25 cellular contexts compared by ENCODE assay signal in genomic region chr6:162408805-162409535, GRCh38.
"Had no signal": no experiment of that assay in that cellular context is flagged by ENCODE, and none has a peak within 500 bp of the region (broad histone marks: within the 10 kb centered on the region; RNA-seq: fewer than 3 reads in every experiment).

No MANE protein-coding gene starts in this region.

- H3K4me3 Mint-ChIP-seq: immature natural killer cell; naive thymus-derived CD8-positive, alpha-beta T cell; stimulated activated memory B cell treated with anti-CD40 and anti-IgM and Interleukin-4, amounts not matched to agents 10 μg/mL and 1 μg/mL and 100 μg/mL, for 72 hours; stimulated activated naive CD8-positive, alpha-beta T cell treated with anti-CD3 and anti-CD28 coated beads, Interleukin-15, Interleukin-2, amounts not matched to agents 100 ng/mL and 50 ng/mL, for 24 hours had no signal

- H3K9me3 Mint-ChIP-seq: stimulated activated memory B cell treated with anti-CD40 and anti-IgM and Interleukin-4, amounts not matched to agents 10 μg/mL and 1 μg/mL and 100 μg/mL, for 72 hours; stimulated activated naive CD8-positive, alpha-beta T cell treated with anti-CD3 and anti-CD28 coated beads, Interleukin-15, Interleukin-2, amounts not matched to agents 100 ng/mL and 50 ng/mL, for 24 hours had no signal

- H3K27ac ChIP-seq: coronary artery, heart left ventricle, parathyroid adenoma, psoas muscle, spleen, tibial artery, upper lobe of left lung, uterus had no signal

- H3K27me3 Mint-ChIP-seq: naive thymus-derived CD8-positive, alpha-beta T cell; stimulated activated memory B cell treated with anti-CD40 and anti-IgM and Interleukin-4, amounts not matched to agents 10 μg/mL and 1 μg/mL and 100 μg/mL, for 72 hours; stimulated activated naive CD8-positive, alpha-beta T cell treated with anti-CD3 and anti-CD28 coated beads, Interleukin-15, Interleukin-2, amounts not matched to agents 100 ng/mL and 50 ng/mL, for 24 hours had no signal

- H3K79me2 ChIP-seq: parathyroid adenoma had no signal

- H3K4me1 ChIP-seq: heart left ventricle, parathyroid adenoma, psoas muscle, spleen, upper lobe of left lung, uterus had no signal

- H3K9ac ChIP-seq: parathyroid adenoma had no signal

- H3K4me3 ChIP-seq: coronary artery, heart left ventricle, mucosa of descending colon, psoas muscle, spleen, tibial artery, upper lobe of left lung, uterus had no signal

- H3K27me3 ChIP-seq: heart left ventricle, spleen, tibial artery, upper lobe of left lung, uterus had no signal

- H3K4me1 Mint-ChIP-seq: immature natural killer cell; stimulated activated memory B cell treated with anti-CD40 and anti-IgM and Interleukin-4, amounts not matched to agents 10 μg/mL and 1 μg/mL and 100 μg/mL, for 72 hours had no signal

- H3K36me3 Mint-ChIP-seq: immature natural killer cell; stimulated activated memory B cell treated with anti-CD40 and anti-IgM and Interleukin-4, amounts not matched to agents 10 μg/mL and 1 μg/mL and 100 μg/mL, for 72 hours had no signal

- H3K9me3 ChIP-seq: heart left ventricle, mucosa of descending colon, psoas muscle, tibial artery, upper lobe of left lung, uterus had no signal

- H3K36me3 ChIP-seq: heart left ventricle, spleen, tibial artery, upper lobe of left lung, uterus had no signal

- H2AFZ ChIP-seq: parathyroid adenoma had no signal

- DNase-seq: effector CD8-positive, alpha-beta T cell; heart left ventricle; hippocampal formation; immature natural killer cell; kidney; left cardiac atrium; mammary epithelial cell; mucosa of descending colon; naive thymus-derived CD8-positive, alpha-beta T cell; occipital lobe; psoas muscle; retina; spleen; stimulated activated CD4-positive, alpha-beta T cell treated with anti-CD3 and anti-CD28 coated beads, Interleukin-15, amount 100 ng/mL, for 24 hours; stimulated activated CD4-positive, alpha-beta T cell treated with anti-CD3 and anti-CD28 coated beads, Interleukin-1b, Interleukin-23, amount 100 ng/mL, for 48 hours; stimulated activated CD4-positive, alpha-beta T cell treated with anti-CD3 and anti-CD28 coated beads, Interleukin-4, amount 100 ng/mL, for 24 hours; tibial artery; upper lobe of left lung; uterus had no signal

- ATAC-seq: esophagus mucosa; heart left ventricle; left cardiac atrium; mucosa of descending colon; naive thymus-derived CD8-positive, alpha-beta T cell; psoas muscle; sciatic nerve; stimulated activated memory B cell treated with anti-CD40 and anti-IgM and Interleukin-4, amounts not matched to agents 10 μg/mL and 1 μg/mL and 100 μg/mL, for 72 hours had no signal

- H3K27ac Mint-ChIP-seq: immature natural killer cell; naive thymus-derived CD8-positive, alpha-beta T cell; stimulated activated memory B cell treated with anti-CD40 and anti-IgM and Interleukin-4, amounts not matched to agents 10 μg/mL and 1 μg/mL and 100 μg/mL, for 72 hours; stimulated activated naive CD8-positive, alpha-beta T cell treated with anti-CD3 and anti-CD28 coated beads, Interleukin-15, Interleukin-2, amounts not matched to agents 100 ng/mL and 50 ng/mL, for 24 hours had no signal
